Comparison of ENCODE assay signal across 8 cellular contexts in the genomic region with DNA sequence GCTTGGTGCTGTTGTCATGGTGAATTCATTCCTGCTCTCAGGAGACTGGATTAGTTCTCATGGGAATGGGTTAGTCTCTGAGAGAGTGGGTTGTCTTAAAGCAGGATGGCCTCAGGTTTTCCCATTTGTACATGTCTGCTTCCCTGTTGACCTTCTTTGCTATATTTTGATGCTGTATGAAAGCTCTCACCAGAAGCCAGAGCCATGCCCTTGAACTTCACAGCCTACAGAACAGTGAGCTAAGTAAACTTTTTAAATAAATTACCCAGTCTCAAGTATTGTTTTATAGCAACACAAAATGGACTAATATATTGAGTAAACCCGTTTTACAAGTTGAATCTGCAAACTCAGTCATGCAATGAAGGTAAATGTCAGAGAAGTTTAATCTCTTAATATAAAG.
"Had no signal": no experiment of that assay in that cellular context is flagged by ENCODE, and none has a peak within 500 bp of the region (broad histone marks: within the 10 kb centered on the region; RNA-seq: fewer than 3 reads in every experiment).

No MANE protein-coding gene starts in this region.

- DNase-seq: GDM1, GF-D8 had no signal

- ATAC-seq: GM12878 had no signal

- H3K4me3 ChIP-seq: GM12878 had no signal

- FAIRE-seq: G401.6, GM12878, GM12891, GM12892, GM18507, GM19239 had no signal
